Comparison of ENCODE assay signal across 17 cellular contexts in genomic region chr6:158033751-158034702, GRCh38. TPM values are rescaled to one million over a fixed set of nuclear protein-coding genes. Genes with fewer than 3 reads are reported as not detected.
A peak's percentile ranks its signal among the peaks of the same experiment; 100 is the strongest.
DNase-seq lines count a peak whose midpoint lies in the region; ATAC-seq and TF ChIP-seq lines count a peak whose summit lies in the region.
"Had no signal": no experiment of that assay in that cellular context is flagged by ENCODE, and none has a peak within 500 bp of the region (broad histone marks: within the 10 kb centered on the region; RNA-seq: fewer than 3 reads in every experiment).

No MANE protein-coding gene starts in this region.

- H3K27ac ChIP-seq in AG04450 (ENCODE audit: low read depth, low read length) (peak overlapping the region; percentile 39), heart left ventricle (peak overlapping the region in 7 of 12 donors; percentile 25 to 82 (median 62))
- H3K27ac ChIP-seq: thyroid gland had no signal

- intact Hi-C loops in heart left ventricle (cut with DNase I) = loop anchor here in 1 of 10 donors (5.0 kb wide), 1 partner anchor 52 kb away; the partner anchor contains the start of gene SYNJ2

- CTCF ChIA-PET in AG04450 (lab: Charles Lee) = no interaction called here

- H3K4me1 ChIP-seq in heart left ventricle = peaks cover 4 to 60% (median 36%) of the 10 kb centered on the region in 12 donors

- no peak for ATAC-seq in heart left ventricle
- ATAC-seq: sciatic nerve had no signal

- POLR2A ChIA-PET in AG04450 (lab: Yijun Ruan, JAX) = no interaction called here

- peaks cover 18% of the 10 kb centered on the region for H3K36me3 Mint-ChIP-seq in nephron progenitor cell (ENCODE audit: low read depth)

- H3K4me3 Mint-ChIP-seq in nephron progenitor cell = no peak overlapping the region
- H3K4me3 Mint-ChIP-seq: activated T-helper 1 cell treated with anti-CD3 and anti-CD28 coated beads, Interleukin-12 subunit alpha, Interleukin-12 subunit beta, Interleukin-2, Interleukin-4 antibody, amounts not matched to agents 30 ng/mL and 10 ng/mL and 1 ng/mL, durations not matched to agents 14 hours and 24 hours and 36 hours; IgD-negative memory B cell; mesothelial cell of epicardium had no signal

- TF ChIP-seq POLR2A in heart left ventricle (IDR thresholded peaks at IDR 0.05) = no peak

- H3K9me3 ChIP-seq in AG04450 (ENCODE audit: control insufficient read depth, insufficient read depth, low read length) (no peaks in the 10 kb centered on the region; the same call in 1 of the 2 replicates), heart left ventricle (no peaks in the 10 kb centered on the region)
- H3K9me3 ChIP-seq: thyroid gland had no signal

- 74 to 82% (median 79%) methylated on average over 14 of the region's 14 CpGs for WGBS in heart left ventricle, 4 donors

- DNase-seq in AG04450 (ENCODE audit: low read depth, low spot score) (no peak), astrocyte of the hippocampus (ENCODE audit: low read depth, low spot score) (peak; percentile 52), heart left ventricle (no peak), nephron progenitor cell (no peak), NCI-H1436 (lab: John Stamatoyannopoulos, UW) (no peak), NCI-H2196 treated with DMSO at 0.1 percent for 48 hours (lab: John Stamatoyannopoulos, UW; ENCODE audit: unreplicated experiment) (no peak), RPMI8226 (no peak)
- no peak for DNase-seq in stimulated activated CD4-positive, alpha-beta T cell treated with anti-CD3 and anti-CD28 coated beads, Interleukin-12 subunit alpha, Interleukin-12 subunit beta, amount 100 ng/mL, for 4 hours
- DNase-seq: activated CD4-positive, alpha-beta T cell treated with anti-CD3 and anti-CD28 coated beads, Interleukin-2, amount 50 U/mL, for 1 hour; NCI-H1436 treated with DMSO at 0.1 percent for 48 hours; NCI-H510A treated with DMSO at 0.1 percent for 48 hours; T-helper 9 cell had no signal

- no peaks in the 10 kb centered on the region for H3K27me3 Mint-ChIP-seq in nephron progenitor cell (ENCODE audit: low read depth, poor library complexity)
- H3K27me3 Mint-ChIP-seq: IgD-negative memory B cell had no signal

- H3K27me3 ChIP-seq in AG04450 (ENCODE audit: control insufficient read depth, insufficient read depth, low read length) (no peaks in the 10 kb centered on the region), heart left ventricle (no peaks in the 10 kb centered on the region)
- H3K27me3 ChIP-seq: thyroid gland had no signal

- peaks cover 9% of the 10 kb centered on the region for H3K9me3 Mint-ChIP-seq in nephron progenitor cell

- TF ChIP-seq CTCF in AG04450 (IDR thresholded peaks at IDR 0.05; ENCODE audit: low read depth, low read length) = no peak
- TF ChIP-seq CTCF in heart left ventricle (IDR thresholded peaks at IDR 0.05) = no peak
- TF ChIP-seq CTCF in nephron progenitor cell (IDR thresholded peaks at IDR 0.05) = no peak

- H3K4me3 ChIP-seq in AG04450 (ENCODE audit: low read depth, low read length) = no peak overlapping the region
- H3K4me3 ChIP-seq in heart left ventricle = no peak overlapping the region
- H3K4me3 ChIP-seq: thyroid gland had no signal

- peak overlapping the region; percentile 52 for H3K27ac Mint-ChIP-seq in nephron progenitor cell
- H3K27ac Mint-ChIP-seq: activated T-helper 1 cell treated with anti-CD3 and anti-CD28 coated beads, Interleukin-12 subunit alpha, Interleukin-12 subunit beta, Interleukin-2, Interleukin-4 antibody, amounts not matched to agents 30 ng/mL and 10 ng/mL and 1 ng/mL, durations not matched to agents 14 hours and 24 hours and 36 hours; IgD-negative memory B cell; mesothelial cell of epicardium had no signal

- H3K36me3 ChIP-seq in heart left ventricle = peaks cover 0 to 26% (median 0%) of the 10 kb centered on the region in 9 donors
- H3K36me3 ChIP-seq: thyroid gland had no signal

- H3K4me1 Mint-ChIP-seq in nephron progenitor cell = peaks cover 48% of the 10 kb centered on the region

RNA-seq across cellular contexts. Expression of gene SYNJ2, which starts 52.4 kb away (rescaled TPM):
- polyA plus RNA-seq in AG04450 (2011; rRNA removed) = 38.1 and 40.8 TPM in 2 replicates
- polyA minus RNA-seq in AG04450 (2011; rRNA and poly(A)+ RNA removed) = 63.6 and 78.2 TPM in 2 replicates
- 10 to 100 TPM in 8 of 9 donors, 1 to 10 TPM in 1; 7.5 to 27.0 (median 18.2) TPM for total RNA-seq in heart left ventricle
- 10 to 100 TPM; 15.0 to 25.8 TPM for polyA plus RNA-seq in heart left ventricle
